Comparison of ENCODE assay signal across 9 cellular contexts in genomic region chr5:7851240-7851592, GRCh38. TPM values are rescaled to one million over a fixed set of nuclear protein-coding genes. Genes with fewer than 3 reads are reported as not detected.
A peak's percentile ranks its signal among the peaks of the same experiment; 100 is the strongest.
DNase-seq lines count a peak whose midpoint lies in the region; ATAC-seq and TF ChIP-seq lines count a peak whose summit lies in the region.
"Had no signal": no experiment of that assay in that cellular context is flagged by ENCODE, and none has a peak within 500 bp of the region (broad histone marks: within the 10 kb centered on the region; RNA-seq: fewer than 3 reads in every experiment).

No MANE protein-coding gene starts in this region.

- H3K27me3 ChIP-seq in brain microvascular endothelial cell (replicated peaks) (peaks cover 5% of the 10 kb centered on the region), tibial artery (peaks cover 0 to 23% of the 10 kb centered on the region in 2 donors)

- no peak for TF ChIP-seq CTCF in brain microvascular endothelial cell (IDR thresholded peaks at IDR 0.05; ENCODE audit: low read depth, low read length, missing control alignments)
- TF ChIP-seq CTCF in mesothelial cell of epicardium (IDR thresholded peaks at IDR 0.05; ENCODE audit: unreplicated experiment), result no peak
- TF ChIP-seq CTCF in tibial artery (IDR thresholded peaks at IDR 0.05), result peak in 1 of 2 experiments; percentile 1

- in situ Hi-C loops in brain microvascular endothelial cell (cut with HindIII; ENCODE audit: low pct_ligation_motif_present, low sequenced_read_pairs), result no loop called here

- CTCF ChIA-PET in activated naive CD4-positive, alpha-beta T cell treated with anti-CD3 and anti-CD28 coated beads, Interleukin-2, amount 10 ng/mL, durations not matched to agents 7 days and 5 days (lab: Charles Lee), result interaction anchor here (0.7 kb wide), 1 partner anchor 36 kb away, joined by 3 read pairs; no protein-coding TSS in a partner anchor

- no peak for DNase-seq in activated naive CD4-positive, alpha-beta T cell treated with anti-CD3 and anti-CD28 coated beads, Interleukin-2, amount 10 ng/mL, durations not matched to agents 7 days and 5 days
- DNase-seq in activated naive CD4-positive, alpha-beta T cell treated with anti-CD3 and anti-CD28 coated beads, Interleukin-2, amount 50 U/mL, for 16 hours, result no peak
- DNase-seq in brain microvascular endothelial cell, result no peak
- DNase-seq in mesothelial cell of epicardium (ENCODE audit: low spot score in 2 of 2, unreplicated experiment in 2 of 2), result no peak
- no peak for DNase-seq in tibial artery
- no peak for DNase-seq in T1000 (lab: John Stamatoyannopoulos, UW)
- DNase-seq: OCI-M1 had no signal

- H3K9me3 Mint-ChIP-seq in activated naive CD4-positive, alpha-beta T cell treated with anti-CD3 and anti-CD28 coated beads, Interleukin-2, amount 10 ng/mL, durations not matched to agents 7 days and 5 days, result peaks cover 2% of the 10 kb centered on the region
- H3K9me3 Mint-ChIP-seq in mesothelial cell of epicardium, result peaks cover 4% of the 10 kb centered on the region

- ATAC-seq in GM18861 (IDR thresholded peaks at IDR 0.05; ENCODE audit: unreplicated experiment) (no peak), GM18868 (IDR thresholded peaks at IDR 0.05; ENCODE audit: unreplicated experiment) (no peak)

- H3K4me1 Mint-ChIP-seq in activated naive CD4-positive, alpha-beta T cell treated with anti-CD3 and anti-CD28 coated beads, Interleukin-2, amount 10 ng/mL, durations not matched to agents 7 days and 5 days, result peaks cover 24% of the 10 kb centered on the region
- H3K4me1 Mint-ChIP-seq in mesothelial cell of epicardium, result peaks cover 8% of the 10 kb centered on the region

- H3K27ac ChIP-seq in brain microvascular endothelial cell (no peak overlapping the region), tibial artery (no peak overlapping the region)

- H3K27me3 Mint-ChIP-seq in activated naive CD4-positive, alpha-beta T cell treated with anti-CD3 and anti-CD28 coated beads, Interleukin-2, amount 10 ng/mL, durations not matched to agents 7 days and 5 days, result peaks cover 59% of the 10 kb centered on the region
- peaks cover 26% of the 10 kb centered on the region for H3K27me3 Mint-ChIP-seq in mesothelial cell of epicardium (ENCODE audit: low read depth)

- no peak overlapping the region for H3K27ac Mint-ChIP-seq in activated naive CD4-positive, alpha-beta T cell treated with anti-CD3 and anti-CD28 coated beads, Interleukin-2, amount 10 ng/mL, durations not matched to agents 7 days and 5 days
- H3K27ac Mint-ChIP-seq in mesothelial cell of epicardium, result peak overlapping the region; percentile 62

- peak overlapping the region; percentile 55 for H3K4me3 ChIP-seq in brain microvascular endothelial cell (ENCODE audit: low read depth, low read length)
- H3K4me3 ChIP-seq in tibial artery, result peak overlapping the region; percentile 44 to 54

- H3K36me3 ChIP-seq in brain microvascular endothelial cell (replicated peaks) (no peaks in the 10 kb centered on the region), tibial artery (no peaks in the 10 kb centered on the region)

- H3K4me3 Mint-ChIP-seq in activated naive CD4-positive, alpha-beta T cell treated with anti-CD3 and anti-CD28 coated beads, Interleukin-2, amount 10 ng/mL, durations not matched to agents 7 days and 5 days, result peak overlapping the region; percentile 39
- H3K4me3 Mint-ChIP-seq in mesothelial cell of epicardium, result peak overlapping the region; percentile 80

- no peaks in the 10 kb centered on the region for H3K36me3 Mint-ChIP-seq in activated naive CD4-positive, alpha-beta T cell treated with anti-CD3 and anti-CD28 coated beads, Interleukin-2, amount 10 ng/mL, durations not matched to agents 7 days and 5 days
- H3K36me3 Mint-ChIP-seq in mesothelial cell of epicardium, result peaks cover 3% of the 10 kb centered on the region

- peaks cover 0 to 25% (median 17%) of the 10 kb centered on the region in 4 donors for H3K4me1 ChIP-seq in tibial artery

- intact Hi-C loops in tibial artery (cut with DNase I; ENCODE audit: low total_unique reads), result no loop called here

- no peaks in the 10 kb centered on the region for H3K9me3 ChIP-seq in tibial artery

RNA-seq across cellular contexts. Expression of gene CFAP90, which starts 0.3 kb away (rescaled TPM):
- 0.35 to 1.3 TPM (median 0.85 TPM) in 3 replicates for total RNA-seq in mesothelial cell of epicardium

RNA-seq across cellular contexts. Expression of gene FASTKD3, which starts 17.6 kb away (rescaled TPM):
- 9.4 to 10.6 TPM (median 10.3 TPM) in 3 replicates for total RNA-seq in mesothelial cell of epicardium

RNA-seq across cellular contexts. Expression of gene MTRR, which starts 17.7 kb away (rescaled TPM):
- 40.5 to 44.1 TPM (median 40.7 TPM) in 3 replicates for total RNA-seq in mesothelial cell of epicardium
